8 cellular contexts compared by ENCODE assay signal in the genomic region with DNA sequence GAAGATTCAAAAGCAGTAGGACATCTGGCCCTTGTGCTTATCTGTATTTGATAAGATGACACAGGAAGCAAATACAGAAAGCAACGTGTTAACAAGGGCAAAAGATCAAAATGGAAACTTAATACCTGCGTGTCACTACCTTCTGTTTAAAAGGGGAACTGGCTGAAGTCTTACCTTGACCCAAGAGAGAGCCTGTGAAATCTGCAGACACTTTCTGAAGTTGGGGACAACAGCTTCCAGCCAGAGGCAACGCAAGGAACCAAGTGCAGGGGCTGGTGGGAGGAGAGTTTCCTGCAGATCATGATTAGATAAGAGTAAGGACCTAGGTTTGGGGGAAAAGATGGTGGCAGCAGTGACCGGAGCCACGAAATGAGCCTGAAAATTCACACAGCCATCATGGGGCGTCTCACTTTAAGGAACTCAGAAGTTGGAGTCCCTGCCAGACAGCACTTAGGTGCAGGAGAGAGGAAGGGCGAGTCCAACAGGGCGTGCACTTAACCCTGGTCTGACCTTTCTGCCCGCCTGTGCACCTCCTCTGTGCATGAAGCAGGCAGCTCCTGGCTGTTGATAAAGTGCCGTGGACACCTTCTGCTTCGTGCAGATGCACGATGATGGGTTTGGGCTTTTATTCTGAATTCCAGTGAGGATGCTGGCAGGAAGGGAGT.
DNase-seq lines count a peak whose midpoint lies in the region; ATAC-seq and TF ChIP-seq lines count a peak whose summit lies in the region.

No MANE protein-coding gene starts in this region.

- H3K9ac ChIP-seq in endodermal cell (ENCODE audit: extremely low read depth, low read length, poor library complexity, severe bottlenecking): no peak overlapping the region

- H3K36me3 Mint-ChIP-seq in endodermal cell (ENCODE audit: low read depth): no peaks in the 10 kb centered on the region
- H3K36me3 Mint-ChIP-seq in natural killer cell treated with Interleukin-12 subunit alpha and Interleukin-12 subunit beta and Interleukin-15 and Interleukin-18, amount 100 ng/mL, for 72 hours: peaks cover 45% of the 10 kb centered on the region
- no peaks in the 10 kb centered on the region for H3K36me3 Mint-ChIP-seq in WTC11

- TF ChIP-seq CTCF in endodermal cell (conservative IDR thresholded peaks at IDR 0.05) (no peak), WTC11 (IDR thresholded peaks at IDR 0.05) (no peak)

- POLR2A ChIA-PET in WTC11 (lab: Charles Lee): interaction anchor here (1.0 kb wide), 1 partner anchor 12 kb away, joined by 3 read pairs; no protein-coding TSS in a partner anchor

- H3K27me3 Mint-ChIP-seq in endodermal cell (ENCODE audit: insufficient read depth) (peaks cover 80% of the 10 kb centered on the region), WTC11 (ENCODE audit: low read depth) (no peaks in the 10 kb centered on the region)
- H3K27me3 Mint-ChIP-seq in natural killer cell treated with Interleukin-12 subunit alpha and Interleukin-12 subunit beta and Interleukin-15 and Interleukin-18, amount 100 ng/mL, for 72 hours: no peaks in the 10 kb centered on the region

- no peak for ATAC-seq in natural killer cell treated with Interleukin-12 subunit alpha and Interleukin-12 subunit beta and Interleukin-15 and Interleukin-18, amount 100 ng/mL, for 72 hours
- no peak for ATAC-seq in HG03378 (IDR thresholded peaks at IDR 0.05; ENCODE audit: unreplicated experiment)
- ATAC-seq in WTC11: no peak

- H3K27ac Mint-ChIP-seq in endodermal cell (no peak overlapping the region), WTC11 (no peak overlapping the region)
- peak overlapping the region; percentile 92 to 100 for H3K27ac Mint-ChIP-seq in natural killer cell treated with Interleukin-12 subunit alpha and Interleukin-12 subunit beta and Interleukin-15 and Interleukin-18, amount 100 ng/mL, for 72 hours

- H3K9me3 Mint-ChIP-seq in endodermal cell (no peaks in the 10 kb centered on the region), WTC11 (no peaks in the 10 kb centered on the region)
- peaks cover 3% of the 10 kb centered on the region for H3K9me3 Mint-ChIP-seq in natural killer cell treated with Interleukin-12 subunit alpha and Interleukin-12 subunit beta and Interleukin-15 and Interleukin-18, amount 100 ng/mL, for 72 hours

- no peaks in the 10 kb centered on the region for H3K9me3 ChIP-seq in endodermal cell (ENCODE audit: control insufficient read depth, low read length)

- CTCF ChIA-PET in WTC11 (lab: Charles Lee): interaction anchor here (1.3 to 1.6 kb wide), 2 partner anchors 105 to 114 kb away, joined by 5 to 6 read pairs; no protein-coding TSS in a partner anchor

- DNase-seq in CD1c-positive myeloid dendritic cell (ENCODE audit: extremely low spot score) (peak; percentile 54), SKM-1 treated with dmso at 0.1 percent for 144 hours (lab: John Stamatoyannopoulos, UW; ENCODE audit: unreplicated experiment) (peak; percentile 61), endodermal cell (peak; percentile 59), NCI-H510A treated with DMSO at 0.1 percent for 48 hours (lab: John Stamatoyannopoulos, UW) (no peak), cerebellum (ENCODE audit: low spot score) (no peak), WTC11 (ENCODE audit: low spot score) (no peak)
- DNase-seq in natural killer cell treated with Interleukin-12 subunit alpha and Interleukin-12 subunit beta and Interleukin-15 and Interleukin-18, amount 100 ng/mL, for 72 hours (ENCODE audit: low spot score): no peak

- H3K4me3 ChIP-seq in endodermal cell (ENCODE audit: low read length): no peak overlapping the region

- 80 to 83% methylated on average over 8 to 12 of the region's 12 CpGs for WGBS in endodermal cell (ENCODE audit: insufficient coverage in 1 of 2, insufficient read length in 1 of 2), 2 experiments

- peaks cover 19% of the 10 kb centered on the region for H3K4me1 Mint-ChIP-seq in endodermal cell
- peaks cover 87 to 89% of the 10 kb centered on the region in 2 donors for H3K4me1 Mint-ChIP-seq in natural killer cell treated with Interleukin-12 subunit alpha and Interleukin-12 subunit beta and Interleukin-15 and Interleukin-18, amount 100 ng/mL, for 72 hours (ENCODE audit: low read depth in 2 of 2)
- H3K4me1 Mint-ChIP-seq in WTC11: peaks cover 19% of the 10 kb centered on the region

- peaks cover 9% of the 10 kb centered on the region for H3K4me1 ChIP-seq in endodermal cell (ENCODE audit: control insufficient read depth, insufficient read depth, low read length)

- H3K36me3 ChIP-seq in endodermal cell (ENCODE audit: control insufficient read depth, insufficient read depth, low read length): no peaks in the 10 kb centered on the region

- no peak overlapping the region for H3K27ac ChIP-seq in endodermal cell (ENCODE audit: low read depth, low read length)

- peaks cover 82% of the 10 kb centered on the region for H3K27me3 ChIP-seq in endodermal cell (ENCODE audit: control insufficient read depth, insufficient read depth, low read length, poor library complexity, severe bottlenecking)

- H3K4me3 Mint-ChIP-seq in endodermal cell (no peak overlapping the region), WTC11 (no peak overlapping the region)
- H3K4me3 Mint-ChIP-seq in natural killer cell treated with Interleukin-12 subunit alpha and Interleukin-12 subunit beta and Interleukin-15 and Interleukin-18, amount 100 ng/mL, for 72 hours: peak overlapping the region; percentile 78

TF ChIP-seq in WTC11, 78 proteins besides CTCF, POLR2A, EP300 and RAD21:
- TF ChIP-seq, protein P1, sequence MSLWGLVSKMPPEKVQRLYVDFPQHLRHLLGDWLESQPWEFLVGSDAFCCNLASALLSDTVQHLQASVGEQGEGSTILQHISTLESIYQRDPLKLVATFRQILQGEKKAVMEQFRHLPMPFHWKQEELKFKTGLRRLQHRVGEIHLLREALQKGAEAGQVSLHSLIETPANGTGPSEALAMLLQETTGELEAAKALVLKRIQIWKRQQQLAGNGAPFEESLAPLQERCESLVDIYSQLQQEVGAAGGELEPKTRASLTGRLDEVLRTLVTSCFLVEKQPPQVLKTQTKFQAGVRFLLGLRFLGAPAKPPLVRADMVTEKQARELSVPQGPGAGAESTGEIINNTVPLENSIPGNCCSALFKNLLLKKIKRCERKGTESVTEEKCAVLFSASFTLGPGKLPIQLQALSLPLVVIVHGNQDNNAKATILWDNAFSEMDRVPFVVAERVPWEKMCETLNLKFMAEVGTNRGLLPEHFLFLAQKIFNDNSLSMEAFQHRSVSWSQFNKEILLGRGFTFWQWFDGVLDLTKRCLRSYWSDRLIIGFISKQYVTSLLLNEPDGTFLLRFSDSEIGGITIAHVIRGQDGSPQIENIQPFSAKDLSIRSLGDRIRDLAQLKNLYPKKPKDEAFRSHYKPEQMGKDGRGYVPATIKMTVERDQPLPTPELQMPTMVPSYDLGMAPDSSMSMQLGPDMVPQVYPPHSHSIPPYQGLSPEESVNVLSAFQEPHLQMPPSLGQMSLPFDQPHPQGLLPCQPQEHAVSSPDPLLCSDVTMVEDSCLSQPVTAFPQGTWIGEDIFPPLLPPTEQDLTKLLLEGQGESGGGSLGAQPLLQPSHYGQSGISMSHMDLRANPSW (CRISPR knock-in tag; conservative IDR thresholded peaks at IDR 0.05; ENCODE audit: low read depth): no peak
- TF ChIP-seq, protein P2, sequence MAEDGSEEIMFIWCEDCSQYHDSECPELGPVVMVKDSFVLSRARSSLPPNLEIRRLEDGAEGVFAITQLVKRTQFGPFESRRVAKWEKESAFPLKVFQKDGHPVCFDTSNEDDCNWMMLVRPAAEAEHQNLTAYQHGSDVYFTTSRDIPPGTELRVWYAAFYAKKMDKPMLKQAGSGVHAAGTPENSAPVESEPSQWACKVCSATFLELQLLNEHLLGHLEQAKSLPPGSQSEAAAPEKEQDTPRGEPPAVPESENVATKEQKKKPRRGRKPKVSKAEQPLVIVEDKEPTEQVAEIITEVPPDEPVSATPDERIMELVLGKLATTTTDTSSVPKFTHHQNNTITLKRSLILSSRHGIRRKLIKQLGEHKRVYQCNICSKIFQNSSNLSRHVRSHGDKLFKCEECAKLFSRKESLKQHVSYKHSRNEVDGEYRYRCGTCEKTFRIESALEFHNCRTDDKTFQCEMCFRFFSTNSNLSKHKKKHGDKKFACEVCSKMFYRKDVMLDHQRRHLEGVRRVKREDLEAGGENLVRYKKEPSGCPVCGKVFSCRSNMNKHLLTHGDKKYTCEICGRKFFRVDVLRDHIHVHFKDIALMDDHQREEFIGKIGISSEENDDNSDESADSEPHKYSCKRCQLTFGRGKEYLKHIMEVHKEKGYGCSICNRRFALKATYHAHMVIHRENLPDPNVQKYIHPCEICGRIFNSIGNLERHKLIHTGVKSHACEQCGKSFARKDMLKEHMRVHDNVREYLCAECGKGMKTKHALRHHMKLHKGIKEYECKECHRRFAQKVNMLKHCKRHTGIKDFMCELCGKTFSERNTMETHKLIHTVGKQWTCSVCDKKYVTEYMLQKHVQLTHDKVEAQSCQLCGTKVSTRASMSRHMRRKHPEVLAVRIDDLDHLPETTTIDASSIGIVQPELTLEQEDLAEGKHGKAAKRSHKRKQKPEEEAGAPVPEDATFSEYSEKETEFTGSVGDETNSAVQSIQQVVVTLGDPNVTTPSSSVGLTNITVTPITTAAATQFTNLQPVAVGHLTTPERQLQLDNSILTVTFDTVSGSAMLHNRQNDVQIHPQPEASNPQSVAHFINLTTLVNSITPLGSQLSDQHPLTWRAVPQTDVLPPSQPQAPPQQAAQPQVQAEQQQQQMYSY (CRISPR knock-in tag; IDR thresholded peaks at IDR 0.05): no peak
- no peak for TF ChIP-seq RORB (CRISPR knock-in tag; IDR thresholded peaks at IDR 0.05)

Comparison
In these comparisons a context has a peak if more than half of its experiments do, and no peak if none do; other contexts are left out.
1. DNase-seq: peak in CD1c-positive myeloid dendritic cell (single experiment), SKM-1 treated with dmso at 0.1 percent for 144 hours (single experiment) and endodermal cell (single experiment); none in natural killer cell treated with Interleukin-12 subunit alpha and Interleukin-12 subunit beta and Interleukin-15 and Interleukin-18, amount 100 ng/mL, for 72 hours (single experiment), NCI-H510A treated with DMSO at 0.1 percent for 48 hours (single experiment), cerebellum (single experiment) and WTC11 (single experiment).
2. H3K27ac Mint-ChIP-seq: peak in natural killer cell treated with Interleukin-12 subunit alpha and Interleukin-12 subunit beta and Interleukin-15 and Interleukin-18, amount 100 ng/mL, for 72 hours (2 of 2); none in endodermal cell (single experiment) and WTC11 (single experiment).